ENCODE assay signal across 7 cellular contexts in genomic region chr1:241518447-241519307, GRCh38. TPM values are rescaled to one million over a fixed set of nuclear protein-coding genes. Genes with fewer than 3 reads are reported as not detected.
A peak's percentile ranks its signal among the peaks of the same experiment; 100 is the strongest.
DNase-seq lines count a peak whose midpoint lies in the region; ATAC-seq and TF ChIP-seq lines count a peak whose summit lies in the region.

No MANE protein-coding gene starts in this region.

- H3K27me3 ChIP-seq in heart right ventricle (peaks cover 0 to 24% (median 0%) of the 10 kb centered on the region in 7 donors), prostate gland (replicated peaks; ENCODE audit: insufficient read depth) (no peaks in the 10 kb centered on the region)

- ATAC-seq in GM18502 (IDR thresholded peaks at IDR 0.05; ENCODE audit: poor library complexity, unreplicated experiment) (peak; percentile 36), heart right ventricle (peak; percentile 27 to 83 (median 48))

- H3K9me3 ChIP-seq in heart right ventricle (no peaks in the 10 kb centered on the region), prostate gland (no peaks in the 10 kb centered on the region)

- H3K4me3 ChIP-seq in heart right ventricle (peak overlapping the region; percentile 67 to 97 (median 87)), prostate gland (peak overlapping the region; percentile 85 to 92)

- peaks cover 0 to 33% (median 9%) of the 10 kb centered on the region in 9 donors for H3K36me3 ChIP-seq in heart right ventricle
- H3K36me3 ChIP-seq in prostate gland: no peaks in the 10 kb centered on the region

- intact Hi-C loops in heart right ventricle (cut with DNase I) (loop anchor here in 1 of 10 donors (5.0 kb wide), 1 partner anchor 124 kb away; the partner anchor contains the start of genes CHML and OPN3), prostate gland (cut with DNase I) (no loop called here)

- 5 to 6% methylated on average over 29 of the region's 29 CpGs for WGBS in heart right ventricle, 2 donors
- 10% methylated on average over 18 of the region's 29 CpGs for WGBS in prostate gland

- no peak for TF ChIP-seq POLR2A in prostate gland (IDR thresholded peaks at IDR 0.05)

- H3K4me1 ChIP-seq in heart right ventricle (peaks cover 0 to 36% (median 21%) of the 10 kb centered on the region in 9 donors), prostate gland (replicated peaks) (no peaks in the 10 kb centered on the region)

- DNase-seq in HCEC 1CT (peak; percentile 26), M059J (ENCODE audit: low read depth) (peak; percentile 31), heart right ventricle (peak in 1 of 2 donors; percentile 16), prostate gland (ENCODE audit: low spot score) (no peak), NCI-H510A (lab: John Stamatoyannopoulos, UW) (no peak)
- peak; percentile 29 for DNase-seq in activated naive CD4-positive, alpha-beta T cell treated with anti-CD3 and anti-CD28 coated beads, Interleukin-2, amount 50 U/mL, for 16 hours

- no peak for TF ChIP-seq CTCF in heart right ventricle (IDR thresholded peaks at IDR 0.05)
- TF ChIP-seq CTCF in prostate gland (IDR thresholded peaks at IDR 0.05): no peak

- peak overlapping the region; percentile 83 to 95 (median 93) for H3K27ac ChIP-seq in heart right ventricle
- H3K27ac ChIP-seq in prostate gland: peak overlapping the region; percentile 80 to 82

RNA-seq across cellular contexts. Expression of gene FH, which starts 0.9 kb away (rescaled TPM):
- 147 and 156 TPM in 2 replicates for total RNA-seq in M059J (2014; rRNA removed; shearing (Covaris generic))
- total RNA-seq in heart right ventricle: 100 to 1,000 TPM; 178 to 268 (median 257) TPM
- 100 to 1,000 TPM; 169 to 224 TPM for polyA plus RNA-seq in heart right ventricle
- total RNA-seq in prostate gland: 10 to 100 TPM; 43.8 to 45.4 TPM

RNA-seq across cellular contexts. Expression of gene KMO, which starts 13.5 kb away (rescaled TPM):
- 0.27 TPM in 1 of 2 replicates, not detected in the other for total RNA-seq in M059J (2014; rRNA removed; shearing (Covaris generic))
- total RNA-seq in heart right ventricle (1 to 10 TPM in 1 of 10 donors, under 1 TPM in 5, not detected in 4; 0.05 to 1.4 (median 0.46) TPM), prostate gland (under 1 TPM; 0.17 to 0.73 TPM)
- under 1 TPM; 0.06 to 0.22 TPM for polyA plus RNA-seq in heart right ventricle

Comparison
In these comparisons a context has a peak if more than half of its experiments do, and no peak if none do; other contexts are left out.
1. DNase-seq: peak in HCEC 1CT (single experiment), M059J (single experiment) and activated naive CD4-positive, alpha-beta T cell treated with anti-CD3 and anti-CD28 coated beads, Interleukin-2, amount 50 U/mL, for 16 hours (single experiment); none in prostate gland (single experiment) and NCI-H510A (single experiment).